ENCODE assay signal across 9 cellular contexts in genomic region chr7:64883113-64883905, GRCh38. TPM values are rescaled to one million over a fixed set of nuclear protein-coding genes. Genes with fewer than 3 reads are reported as not detected.
DNase-seq lines count a peak whose midpoint lies in the region; ATAC-seq and TF ChIP-seq lines count a peak whose summit lies in the region.
"Had no signal": no experiment of that assay in that cellular context is flagged by ENCODE, and none has a peak within 500 bp of the region (broad histone marks: within the 10 kb centered on the region; RNA-seq: fewer than 3 reads in every experiment).

No MANE protein-coding gene starts in this region.

- H3K27me3 ChIP-seq in heart right ventricle (peaks cover 0 to 25% (median 4%) of the 10 kb centered on the region in 7 donors), skeletal muscle tissue (ENCODE audit: control insufficient read depth in 3 of 3, insufficient read depth in 3 of 3, low read length in 3 of 3) (peaks cover 2 to 39% (median 2%) of the 10 kb centered on the region in 3 donors)

- no peaks in the 10 kb centered on the region for H3K36me3 Mint-ChIP-seq in activated CD8-positive, alpha-beta T cell treated with anti-CD3 and anti-CD28 coated beads for 36 hours (ENCODE audit: low read depth)

- in situ Hi-C loops in G401 (cut with HindIII; ENCODE audit: low sequenced_read_pairs): no loop called here

- H3K36me3 ChIP-seq in heart right ventricle (no peaks in the 10 kb centered on the region), skeletal muscle tissue (ENCODE audit: control insufficient read depth in 3 of 3, insufficient read depth in 3 of 3, low read length in 3 of 3) (no peaks in the 10 kb centered on the region)

- 49 to 59% methylated on average over 38 of the region's 38 CpGs for WGBS in heart right ventricle, 2 donors

- H3K9me3 ChIP-seq in heart right ventricle: peaks cover 0 to 29% (median 0%) of the 10 kb centered on the region in 11 donors
- peaks cover 0 to 2% (median 0%) of the 10 kb centered on the region in 3 donors for H3K9me3 ChIP-seq in skeletal muscle tissue (ENCODE audit: control insufficient read depth in 3 of 3, low read length in 3 of 3)

- DNase-seq in G401 (ENCODE audit: low spot score) (peak; percentile 61), heart right ventricle (no peak), GM19240 (ENCODE audit: insufficient read length, low spot score) (no peak), NCI-H1436 (lab: John Stamatoyannopoulos, UW) (no peak), LoVo (ENCODE audit: low spot score) (no peak)
- no peak for DNase-seq in activated CD8-positive, alpha-beta T cell treated with anti-CD3 and anti-CD28 coated beads for 36 hours
- DNase-seq in activated CD4-positive, alpha-beta T cell treated with anti-CD3 and anti-CD28 coated beads for 4 hours: no peak
- DNase-seq: stimulated activated CD4-positive, alpha-beta T cell treated with anti-CD3 and anti-CD28 coated beads, Interleukin-2, amount 100 ng/mL, for 48 hours had no signal

- TF ChIP-seq CTCF in activated CD8-positive, alpha-beta T cell treated with anti-CD3 and anti-CD28 coated beads for 36 hours (IDR thresholded peaks at IDR 0.05): no peak
- no peak for TF ChIP-seq CTCF in heart right ventricle (IDR thresholded peaks at IDR 0.05)

- CTCF ChIA-PET in activated CD8-positive, alpha-beta T cell treated with anti-CD3 and anti-CD28 coated beads for 36 hours (lab: Charles Lee): no interaction called here

- H3K4me3 Mint-ChIP-seq in activated CD8-positive, alpha-beta T cell treated with anti-CD3 and anti-CD28 coated beads for 36 hours: peak overlapping the region; percentile 42

- H3K4me3 ChIP-seq in heart right ventricle (peak overlapping the region; percentile 6 to 67 (median 54)), skeletal muscle tissue (ENCODE audit: low read length in 3 of 3) (peak overlapping the region; percentile 75 to 83 (median 76))

- POLR2A ChIA-PET in activated CD8-positive, alpha-beta T cell treated with anti-CD3 and anti-CD28 coated beads for 36 hours (lab: Charles Lee): no interaction called here

- intact Hi-C loops in activated CD8-positive, alpha-beta T cell treated with anti-CD3 and anti-CD28 coated beads for 36 hours (cut with micrococcal nuclease): no loop called here
- intact Hi-C loops in heart right ventricle (cut with DNase I): loop anchor here in 1 of 10 donors (10.0 kb wide), 1 partner anchor 569 kb away; the partner anchor contains the start of gene ZNF736

- no peak for ATAC-seq in activated CD8-positive, alpha-beta T cell treated with anti-CD3 and anti-CD28 coated beads for 36 hours
- peak in 5 of 8 donors; percentile 3 to 14 (median 5) for ATAC-seq in heart right ventricle

- no peak overlapping the region for H3K27ac Mint-ChIP-seq in activated CD8-positive, alpha-beta T cell treated with anti-CD3 and anti-CD28 coated beads for 36 hours

- peaks cover 5 to 19% (median 14%) of the 10 kb centered on the region in 9 donors for H3K4me1 ChIP-seq in heart right ventricle
- H3K4me1 ChIP-seq in skeletal muscle tissue (ENCODE audit: control insufficient read depth in 3 of 3, insufficient read depth in 3 of 3, low read length in 3 of 3): peaks cover 8 to 29% (median 16%) of the 10 kb centered on the region in 3 donors

- H3K27ac ChIP-seq in heart right ventricle: no peak overlapping the region
- H3K27ac ChIP-seq in skeletal muscle tissue (ENCODE audit: low read depth, low read length): no peak overlapping the region

- H3K4me1 Mint-ChIP-seq in activated CD8-positive, alpha-beta T cell treated with anti-CD3 and anti-CD28 coated beads for 36 hours (ENCODE audit: low read depth): peaks cover 18% of the 10 kb centered on the region

- peaks cover 5% of the 10 kb centered on the region for H3K9me3 Mint-ChIP-seq in activated CD8-positive, alpha-beta T cell treated with anti-CD3 and anti-CD28 coated beads for 36 hours

- peaks cover 50% of the 10 kb centered on the region for H3K27me3 Mint-ChIP-seq in activated CD8-positive, alpha-beta T cell treated with anti-CD3 and anti-CD28 coated beads for 36 hours

- H3K9ac ChIP-seq in skeletal muscle tissue (ENCODE audit: low read depth in 1 of 3, low read length in 3 of 3): peak overlapping the region; percentile 43 to 80 (median 75)

RNA-seq across cellular contexts. Expression of gene ZNF273, which starts 19.8 kb away (rescaled TPM):
- total RNA-seq in G401 (2014; rRNA removed; shearing (Covaris generic)): 6.3 and 8.8 TPM in 2 replicates
- 10 to 100 TPM; 11.3 to 11.9 TPM for total RNA-seq in activated CD8-positive, alpha-beta T cell treated with anti-CD3 and anti-CD28 coated beads for 36 hours
- 1 to 10 TPM in 9 of 10 donors, under 1 TPM in 1; 1.00 to 2.3 (median 1.6) TPM for total RNA-seq in heart right ventricle
- polyA plus RNA-seq in heart right ventricle: 1 to 10 TPM in 1 of 2 donors, under 1 TPM in 1; 0.90 to 3.1 TPM
- total RNA-seq in skeletal muscle tissue: 6.3 TPM
